19 cellular contexts compared by ENCODE assay signal in genomic region chr1:182634306-182635072, GRCh38. TPM values are rescaled to one million over a fixed set of nuclear protein-coding genes. Genes with fewer than 3 reads are reported as not detected.
DNase-seq lines count a peak whose midpoint lies in the region; FAIRE-seq and TF ChIP-seq lines count a peak whose summit lies in the region.
"Had no signal": no experiment of that assay in that cellular context is flagged by ENCODE, and none has a peak within 500 bp of the region (broad histone marks: within the 10 kb centered on the region; RNA-seq: fewer than 3 reads in every experiment).

No MANE protein-coding gene starts in this region.

- H3K4me2 ChIP-seq in osteoblast (ENCODE audit: insufficient read depth, low read length), result no peak overlapping the region

- no peaks in the 10 kb centered on the region for H3K9me3 Mint-ChIP-seq in neural crest cell
- H3K9me3 Mint-ChIP-seq: natural killer cell; stimulated activated effector memory CD8-positive, alpha-beta T cell treated with anti-CD3 and anti-CD28 coated beads, Interleukin-12 subunit alpha, Interleukin-12 subunit beta, amount 100 ng/mL, for 72 hours had no signal

- H3K9me3 ChIP-seq in SJCRH30 (replicated peaks) (no peaks in the 10 kb centered on the region), osteoblast (ENCODE audit: low read depth, low read length) (no peaks in the 10 kb centered on the region)
- H3K9me3 ChIP-seq: right lobe of liver, vagina had no signal

- H3K4me1 ChIP-seq in SJCRH30 (peaks cover 62% of the 10 kb centered on the region), osteoblast (ENCODE audit: insufficient read depth, low read length) (no peaks in the 10 kb centered on the region)
- H3K4me1 ChIP-seq: right lobe of liver had no signal

- H3K27me3 ChIP-seq in SJCRH30 (no peaks in the 10 kb centered on the region), osteoblast (ENCODE audit: insufficient read depth, low read length) (no peaks in the 10 kb centered on the region)
- H3K27me3 ChIP-seq: right lobe of liver, vagina had no signal

- H3K4me3 ChIP-seq in SJCRH30 (peak overlapping the region; percentile 44), osteoblast (ENCODE audit: insufficient read depth, low read length) (no peak overlapping the region)
- H3K4me3 ChIP-seq: right lobe of liver, vagina had no signal

- no peaks in the 10 kb centered on the region for H4K20me1 ChIP-seq in osteoblast (ENCODE audit: insufficient read depth, low read length)

- no peaks in the 10 kb centered on the region for H3K79me2 ChIP-seq in osteoblast (ENCODE audit: insufficient read depth, low read length)

- H3K4me3 Mint-ChIP-seq in neural crest cell, result no peak overlapping the region
- H3K4me3 Mint-ChIP-seq: natural killer cell; stimulated activated effector memory CD8-positive, alpha-beta T cell treated with anti-CD3 and anti-CD28 coated beads, Interleukin-12 subunit alpha, Interleukin-12 subunit beta, amount 100 ng/mL, for 72 hours had no signal

- peaks cover 64% of the 10 kb centered on the region for H3K4me1 Mint-ChIP-seq in neural crest cell

- H2AFZ ChIP-seq in osteoblast (ENCODE audit: low read length), result no peak overlapping the region

- TF ChIP-seq CTCF in neural crest cell (conservative IDR thresholded peaks at IDR 0.05), result no peak
- no peak for TF ChIP-seq CTCF in osteoblast (IDR thresholded peaks at IDR 0.05; ENCODE audit: extremely low read depth, low read depth, low read length)

- DNase-seq in DMS153 treated with DMSO at 0.1 percent for 48 hours (lab: John Stamatoyannopoulos, UW; ENCODE audit: unreplicated experiment) (peak; percentile 54), NCI-H1092 treated with DMSO at 0.1 percent for 48 hours (lab: John Stamatoyannopoulos, UW) (peak; percentile 64), SJCRH30 (peak; percentile 84 to 90), neural crest cell (ENCODE audit: low read depth, low spot score) (no peak), frontal cortex (ENCODE audit: low spot score in 2 of 2) (no peak), osteoblast (ENCODE audit: insufficient read length, low spot score, missing footprints) (no peak)
- no peak for DNase-seq in activated CD4-positive, alpha-beta T cell treated with anti-CD3 and anti-CD28 coated beads for 48 hours
- DNase-seq: activated CD4-positive, alpha-beta T cell treated with anti-CD3 and anti-CD28 coated beads for 1 hour; activated T-cell treated with anti-CD3 and anti-CD28 coated beads, Interleukin-2, amount 50 U/mL, for 1 hour; hippocampal formation; natural killer cell; right lobe of liver; stimulated activated CD4-positive, alpha-beta T cell treated with anti-CD3 and anti-CD28 coated beads, Interleukin-4, amount 100 ng/mL, for 24 hours; T-helper 17 cell had no signal

- no peak for FAIRE-seq in frontal cortex (lab: Jason Lieb, UNC)
- FAIRE-seq: G401.6 had no signal

- H3K36me3 ChIP-seq in SJCRH30, result no peaks in the 10 kb centered on the region
- H3K36me3 ChIP-seq in osteoblast (ENCODE audit: insufficient read depth, low read length), result no peaks in the 10 kb centered on the region
- H3K36me3 ChIP-seq: right lobe of liver, vagina had no signal

- no peaks in the 10 kb centered on the region for H3K27me3 Mint-ChIP-seq in neural crest cell (ENCODE audit: low read depth)

- H3K27ac Mint-ChIP-seq in neural crest cell (ENCODE audit: unreplicated experiment), result peak overlapping the region; percentile 6
- H3K27ac Mint-ChIP-seq: natural killer cell; stimulated activated effector memory CD8-positive, alpha-beta T cell treated with anti-CD3 and anti-CD28 coated beads, Interleukin-12 subunit alpha, Interleukin-12 subunit beta, amount 100 ng/mL, for 72 hours; T-helper 17 cell had no signal

- H3K27ac ChIP-seq in SJCRH30, result peak overlapping the region; percentile 95
- H3K27ac ChIP-seq in osteoblast (ENCODE audit: low read depth, low read length), result no peak overlapping the region
- H3K27ac ChIP-seq: right lobe of liver, vagina had no signal

- H3K36me3 Mint-ChIP-seq in neural crest cell (ENCODE audit: low read depth), result no peaks in the 10 kb centered on the region
- H3K36me3 Mint-ChIP-seq: natural killer cell had no signal

RNA-seq across cellular contexts. Expression of gene RGS16, which starts 30.3 kb away (rescaled TPM):
- 96.7 and 101 TPM in 2 replicates for total RNA-seq in SJCRH30 (2014; rRNA removed; shearing (Covaris generic))
- 5.8 and 6.4 TPM in 2 replicates for total RNA-seq in neural crest cell
- 1.6 TPM for total RNA-seq in frontal cortex
- under 0.01 and 0.29 TPM in 2 replicates for total RNA-seq in osteoblast

RNA-seq across cellular contexts. Expression of gene RNASEL, which starts 45.4 kb away (rescaled TPM):
- 1.2 and 1.5 TPM in 2 replicates for total RNA-seq in SJCRH30 (2014; rRNA removed; shearing (Covaris generic))
- total RNA-seq in neural crest cell (3.3 and 3.4 TPM in 2 replicates), frontal cortex (4.1 TPM), osteoblast (7.2 and 9.1 TPM in 2 replicates)

RNA-seq across cellular contexts. Expression of gene RGS8, which starts 49.9 kb away (rescaled TPM):
- 1.6 and 2.7 TPM in 2 replicates for total RNA-seq in SJCRH30 (2014; rRNA removed; shearing (Covaris generic))
- 1.8 and 2.4 TPM in 2 replicates for total RNA-seq in neural crest cell
- 39.5 TPM for total RNA-seq in frontal cortex
- not detected in 2 replicates for total RNA-seq in osteoblast
- total RNA-seq: esophagus mucosa, left lobe of liver, natural killer cell, right lobe of liver, T-helper 17 cell, vagina had no signal

Comparison
In these comparisons a context has a peak if more than half of its experiments do, and no peak if none do; other contexts are left out.
1. DNase-seq: peak in DMS153 treated with DMSO at 0.1 percent for 48 hours (single experiment), NCI-H1092 treated with DMSO at 0.1 percent for 48 hours (single experiment) and SJCRH30 (2 of 2); none in neural crest cell (single experiment), frontal cortex (0 of 2), activated CD4-positive, alpha-beta T cell treated with anti-CD3 and anti-CD28 coated beads for 48 hours (single experiment) and osteoblast (single experiment).
2. RNA of gene RGS16, which starts 30.3 kb away (total RNA-seq): 96.7 to 101 TPM in SJCRH30; 5.8 to 6.4 TPM in neural crest cell, 1.6 TPM in frontal cortex (single experiment) and under 0.01 to 0.29 TPM in osteoblast; every median in the first group is over 10 times any median in the second.
3. RNA of gene RGS8, which starts 49.9 kb away (total RNA-seq): 39.5 TPM in frontal cortex (single experiment); 1.8 to 2.4 TPM in neural crest cell, 1.6 to 2.7 TPM in SJCRH30 and not detected in osteoblast; every median in the first group is over 10 times any median in the second.